14 cellular contexts compared by ENCODE assay signal in the genomic region with DNA sequence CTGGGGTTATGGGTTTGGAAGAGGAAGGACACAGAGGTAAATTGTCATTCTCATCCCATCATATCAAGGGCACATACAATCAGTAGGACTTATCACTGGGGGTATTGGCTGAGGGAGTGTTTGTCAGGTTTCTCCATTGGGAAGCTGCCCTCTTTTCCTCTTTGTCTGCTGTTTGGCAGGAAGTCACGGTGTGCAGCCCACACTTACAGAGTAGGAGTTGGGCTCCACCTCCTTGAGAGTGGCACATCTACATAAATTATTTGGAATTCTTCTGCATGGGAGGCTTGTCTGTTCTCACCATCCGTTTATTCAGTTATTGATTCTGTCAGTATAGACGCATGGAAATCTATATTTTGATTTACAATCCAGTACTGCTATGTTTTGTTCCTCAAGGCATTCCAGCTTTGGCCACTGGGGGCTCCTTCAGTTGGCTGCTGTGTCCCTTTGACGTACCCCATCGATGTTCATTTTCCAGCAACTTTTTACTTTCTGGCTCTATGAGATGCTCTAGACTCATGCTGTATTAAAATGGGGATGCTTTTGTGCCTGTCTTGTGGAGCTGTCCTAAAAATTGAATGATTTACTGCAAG.
DNase-seq lines count a peak whose midpoint lies in the region; ATAC-seq and TF ChIP-seq lines count a peak whose summit lies in the region.
"Had no signal": no experiment of that assay in that cellular context is flagged by ENCODE, and none has a peak within 500 bp of the region (broad histone marks: within the 10 kb centered on the region; RNA-seq: fewer than 3 reads in every experiment).

No MANE protein-coding gene starts in this region.

- no peak overlapping the region for H3K4me3 ChIP-seq in GM12864 (ENCODE audit: low read depth, low read length)
- H3K4me3 ChIP-seq in NB4 (ENCODE audit: low read depth, low read length): no peak overlapping the region
- H3K4me3 ChIP-seq in dorsolateral prefrontal cortex: no peak overlapping the region
- H3K4me3 ChIP-seq: MG63, SJSA1 had no signal

- intact Hi-C loops in dorsolateral prefrontal cortex (cut with DNase I): no loop called here

- H3K27ac ChIP-seq in dorsolateral prefrontal cortex: no peak overlapping the region
- H3K27ac ChIP-seq: neutrophil, SJSA1 had no signal

- H3K9me3 Mint-ChIP-seq in osteocyte (ENCODE audit: unreplicated experiment): no peaks in the 10 kb centered on the region

- no peak for TF ChIP-seq POLR2A in NB4 (IDR thresholded peaks at IDR 0.05; ENCODE audit: extremely low read depth, insufficient read length)

- ATAC-seq in GM21515 (IDR thresholded peaks at IDR 0.05; ENCODE audit: unreplicated experiment): no peak

- H3K4me1 Mint-ChIP-seq in osteocyte (ENCODE audit: unreplicated experiment): no peaks in the 10 kb centered on the region

- H3K36me3 Mint-ChIP-seq in osteocyte (ENCODE audit: unreplicated experiment): no peaks in the 10 kb centered on the region

- peaks cover 14% of the 10 kb centered on the region for H3K27me3 Mint-ChIP-seq in osteocyte (ENCODE audit: unreplicated experiment)

- TF ChIP-seq CTCF in GM12864 (IDR thresholded peaks at IDR 0.05; ENCODE audit: low read depth, low read length, missing control alignments) (peak; percentile 46), NB4 (IDR thresholded peaks at IDR 0.05; ENCODE audit: low read depth, low read length) (peak; percentile 39), dorsolateral prefrontal cortex (IDR thresholded peaks at IDR 0.05 in 54 of 56, conservative IDR thresholded peaks at IDR 0.05 in 2 of 56; ENCODE audit: low read depth in 1 of 56, partially characterized antibody in 56 of 56) (peak in 34 of 56 donors; percentile 11 to 52 (median 28)), osteocyte (IDR thresholded peaks at IDR 0.05) (peak; percentile 27)

- no peaks in the 10 kb centered on the region for H3K27me3 ChIP-seq in dorsolateral prefrontal cortex
- H3K27me3 ChIP-seq: MG63, neutrophil, SJSA1 had no signal

- no peak overlapping the region for H3K4me3 Mint-ChIP-seq in osteocyte (ENCODE audit: unreplicated experiment)
- H3K4me3 Mint-ChIP-seq: activated T-helper 1 cell treated with anti-CD3 and anti-CD28 coated beads, Interleukin-12 subunit alpha, Interleukin-12 subunit beta, Interleukin-2, Interleukin-4 antibody, amounts not matched to agents 30 ng/mL and 10 ng/mL and 1 ng/mL, durations not matched to agents 14 hours and 24 hours and 36 hours had no signal

- H3K27ac Mint-ChIP-seq in osteocyte (ENCODE audit: unreplicated experiment): no peak overlapping the region
- H3K27ac Mint-ChIP-seq: activated T-helper 1 cell treated with anti-CD3 and anti-CD28 coated beads, Interleukin-12 subunit alpha, Interleukin-12 subunit beta, Interleukin-2, Interleukin-4 antibody, amounts not matched to agents 30 ng/mL and 10 ng/mL and 1 ng/mL, durations not matched to agents 14 hours and 24 hours and 36 hours had no signal

- no peak for DNase-seq in GM12864 (ENCODE audit: low read depth)
- no peak for DNase-seq in NB4 (ENCODE audit: low read depth)
- DNase-seq in dorsolateral prefrontal cortex: no peak
- DNase-seq in osteocyte (ENCODE audit: extremely low spot score, unreplicated experiment): no peak
- no peak for DNase-seq in activated CD8-positive, alpha-beta memory T cell treated with anti-CD3 and anti-CD28 coated beads, Interleukin-2, amount 50 U/mL, for 4 hours
- DNase-seq in ecto neural progenitor cell (ENCODE audit: low spot score): no peak
- DNase-seq in COLO829 (ENCODE audit: low spot score): no peak
- DNase-seq: foreskin melanocyte; MG63; stimulated activated naive CD4-positive, alpha-beta T cell treated with Interleukin-2 at 50 U/mL for 16 hours had no signal
